In genomic region chr19:34961775-34962174, GRCh38 we compare ENCODE assay signal across 1 cellular context.
TF ChIP-seq lines count a peak whose summit lies in the region.

No MANE protein-coding gene starts in this region.

TF ChIP-seq in GM23338, 12 proteins besides CTCF, POLR2A, EP300 and RAD21 (continued from another document):
- TF ChIP-seq EZH2phosphoT487 (IDR thresholded peaks at IDR 0.05; ENCODE audit: unreplicated experiment) (no peak), POLR2AphosphoS5 (IDR thresholded peaks at IDR 0.05; ENCODE audit: low read depth) (no peak)
